Comparison of ENCODE assay signal across 1 cellular context in genomic region chr14:50954811-50955372, GRCh38.
TF ChIP-seq lines count a peak whose summit lies in the region.

No MANE protein-coding gene starts in this region.

TF ChIP-seq in GM23338, 12 proteins besides CTCF, POLR2A, EP300 and RAD21:
- TF ChIP-seq REST (IDR thresholded peaks at IDR 0.05; ENCODE audit: unreplicated experiment) (no peak), NANOG (IDR thresholded peaks at IDR 0.05; ENCODE audit: borderline replicate concordance) (no peak), ZNF462 (CRISPR knock-in tag; IDR thresholded peaks at IDR 0.05) (no peak), JUNB (IDR thresholded peaks at IDR 0.05; ENCODE audit: unreplicated experiment) (no peak), EZH2phosphoT487 (IDR thresholded peaks at IDR 0.05; ENCODE audit: unreplicated experiment) (no peak), STAT1 (IDR thresholded peaks at IDR 0.05; ENCODE audit: unreplicated experiment) (no peak), CREB1 (CRISPR knock-in tag; IDR thresholded peaks at IDR 0.05; ENCODE audit: low read depth) (no peak), ZNF331 (CRISPR knock-in tag; IDR thresholded peaks at IDR 0.05; ENCODE audit: low read depth) (no peak), POLR2AphosphoS5 (IDR thresholded peaks at IDR 0.05; ENCODE audit: low read depth) (no peak), ETS1 (IDR thresholded peaks at IDR 0.05) (no peak), ZNF114 (CRISPR knock-in tag; IDR thresholded peaks at IDR 0.05) (no peak), EZH2 (IDR thresholded peaks at IDR 0.05; ENCODE audit: low read depth, unreplicated experiment) (no peak)
